ENCODE assay signal across 24 cellular contexts in genomic region chr2:177602611-177603164, GRCh38.
DNase-seq lines count a peak whose midpoint lies in the region; ATAC-seq and TF ChIP-seq lines count a peak whose summit lies in the region.
"Had no signal": no experiment of that assay in that cellular context is flagged by ENCODE, and none has a peak within 500 bp of the region (broad histone marks: within the 10 kb centered on the region; RNA-seq: fewer than 3 reads in every experiment).

No MANE protein-coding gene starts in this region.

- no peak overlapping the region for H3K27ac Mint-ChIP-seq in osteocyte (ENCODE audit: unreplicated experiment)
- H3K27ac Mint-ChIP-seq: activated B cell treated with CpG ODN at 0.5 μM for 24 hours; activated naive CD4-positive, alpha-beta T cell treated with anti-CD3 and anti-CD28 coated beads for 36 hours; activated T-helper 1 cell treated with anti-CD3 and anti-CD28 coated beads, Interleukin-12 subunit alpha, Interleukin-12 subunit beta, Interleukin-2, Interleukin-4 antibody, amounts not matched to agents 30 ng/mL and 10 ng/mL and 1 ng/mL, durations not matched to agents 14 hours and 24 hours and 36 hours had no signal

- peaks cover 10% of the 10 kb centered on the region for H3K4me1 Mint-ChIP-seq in osteocyte (ENCODE audit: unreplicated experiment)
- H3K4me1 Mint-ChIP-seq: activated B cell treated with CpG ODN at 0.5 μM for 24 hours; stimulated activated naive CD8-positive, alpha-beta T cell treated with anti-CD3 and anti-CD28 coated beads, Interleukin-15, amount 100 ng/mL, for 72 hours had no signal

- peak overlapping the region; percentile 67; the same call in 1 of the 2 replicates for H3K4me3 ChIP-seq in SK-N-MC
- H3K4me3 ChIP-seq: lung, psoas muscle had no signal

- peak; percentile 51 for ATAC-seq in left lobe of liver
- ATAC-seq in GM19023 (IDR thresholded peaks at IDR 0.05; ENCODE audit: unreplicated experiment) = no peak
- ATAC-seq: HCT116; psoas muscle; stimulated activated naive CD8-positive, alpha-beta T cell treated with anti-CD3 and anti-CD28 coated beads, Interleukin-15, amount 100 ng/mL, for 72 hours had no signal

- no peaks in the 10 kb centered on the region for H3K9me3 ChIP-seq in SK-N-MC (ENCODE audit: low read depth, low read length)
- H3K9me3 ChIP-seq: BE2C, psoas muscle had no signal

- peaks cover 18% of the 10 kb centered on the region for H3K27me3 Mint-ChIP-seq in osteocyte (ENCODE audit: unreplicated experiment)
- H3K27me3 Mint-ChIP-seq: activated B cell treated with CpG ODN at 0.5 μM for 24 hours; stimulated activated naive CD8-positive, alpha-beta T cell treated with anti-CD3 and anti-CD28 coated beads, Interleukin-15, amount 100 ng/mL, for 72 hours had no signal

- no peak overlapping the region for H3K4me3 Mint-ChIP-seq in osteocyte (ENCODE audit: unreplicated experiment)
- H3K4me3 Mint-ChIP-seq: activated B cell treated with CpG ODN at 0.5 μM for 24 hours; activated naive CD4-positive, alpha-beta T cell treated with anti-CD3 and anti-CD28 coated beads for 36 hours; activated T-helper 1 cell treated with anti-CD3 and anti-CD28 coated beads, Interleukin-12 subunit alpha, Interleukin-12 subunit beta, Interleukin-2, Interleukin-4 antibody, amounts not matched to agents 30 ng/mL and 10 ng/mL and 1 ng/mL, durations not matched to agents 14 hours and 24 hours and 36 hours; stimulated activated naive CD8-positive, alpha-beta T cell treated with anti-CD3 and anti-CD28 coated beads, Interleukin-15, amount 100 ng/mL, for 72 hours had no signal

- H3K27ac ChIP-seq in SK-N-MC = peak overlapping the region; percentile 84
- H3K27ac ChIP-seq: epithelial cell of prostate, psoas muscle had no signal

- no peaks in the 10 kb centered on the region for H3K36me3 ChIP-seq in SK-N-MC (ENCODE audit: insufficient read depth, low read length)
- H3K36me3 ChIP-seq: BE2C had no signal

- DNase-seq in GM03348 (ENCODE audit: low spot score) (peak; percentile 21), SK-N-MC (ENCODE audit: low read depth, low spot score) (no peak), left lobe of liver (ENCODE audit: low spot score) (no peak), osteocyte (ENCODE audit: extremely low spot score, unreplicated experiment) (peak; percentile 42), NCI-H2029 treated with DMSO at 0.1 percent for 48 hours (lab: John Stamatoyannopoulos, UW) (no peak)
- no peak for DNase-seq in stimulated activated CD4-positive, alpha-beta T cell treated with anti-CD3 and anti-CD28 coated beads, Interleukin-4, amount 100 ng/mL, for 1 hour
- DNase-seq: activated B cell treated with CpG ODN at 0.5 μM for 24 hours; activated CD4-positive, alpha-beta T cell treated with anti-CD3 and anti-CD28 coated beads, Interleukin-2, amount 50 U/mL, for 4 hours; activated naive CD4-positive, alpha-beta T cell treated with anti-CD3 and anti-CD28 coated beads for 36 hours; BE2C; DMS79; GF-D8; Kasumi-1; MV-4-11; NCI-H187 treated with DMSO at 0.1 percent for 48 hours; psoas muscle; stimulated activated CD8-positive, alpha-beta memory T cell treated with anti-CD3 and anti-CD28 coated beads, Interleukin-4, amount 100 ng/mL, for 48 hours; stimulated activated naive CD8-positive, alpha-beta T cell treated with anti-CD3 and anti-CD28 coated beads, Interleukin-15, amount 100 ng/mL, for 72 hours; T1000 had no signal

- no peak for TF ChIP-seq CTCF in osteocyte (IDR thresholded peaks at IDR 0.05)

- peak overlapping the region; percentile 24 for H3K9ac ChIP-seq in SK-N-MC (ENCODE audit: insufficient read length)

- no peaks in the 10 kb centered on the region for H3K9me3 Mint-ChIP-seq in osteocyte (ENCODE audit: unreplicated experiment)
- H3K9me3 Mint-ChIP-seq: stimulated activated naive CD8-positive, alpha-beta T cell treated with anti-CD3 and anti-CD28 coated beads, Interleukin-15, amount 100 ng/mL, for 72 hours had no signal

- H3K36me3 Mint-ChIP-seq in osteocyte (ENCODE audit: unreplicated experiment) = no peaks in the 10 kb centered on the region

Comparison
In these comparisons a context has a peak if more than half of its experiments do, and no peak if none do; other contexts are left out.
1. DNase-seq: peak in GM03348 (single experiment) and osteocyte (single experiment); none in SK-N-MC (single experiment), left lobe of liver (single experiment), stimulated activated CD4-positive, alpha-beta T cell treated with anti-CD3 and anti-CD28 coated beads, Interleukin-4, amount 100 ng/mL, for 1 hour (single experiment) and NCI-H2029 treated with DMSO at 0.1 percent for 48 hours (single experiment).